ENCODE assay signal across 18 cellular contexts in the genomic region with DNA sequence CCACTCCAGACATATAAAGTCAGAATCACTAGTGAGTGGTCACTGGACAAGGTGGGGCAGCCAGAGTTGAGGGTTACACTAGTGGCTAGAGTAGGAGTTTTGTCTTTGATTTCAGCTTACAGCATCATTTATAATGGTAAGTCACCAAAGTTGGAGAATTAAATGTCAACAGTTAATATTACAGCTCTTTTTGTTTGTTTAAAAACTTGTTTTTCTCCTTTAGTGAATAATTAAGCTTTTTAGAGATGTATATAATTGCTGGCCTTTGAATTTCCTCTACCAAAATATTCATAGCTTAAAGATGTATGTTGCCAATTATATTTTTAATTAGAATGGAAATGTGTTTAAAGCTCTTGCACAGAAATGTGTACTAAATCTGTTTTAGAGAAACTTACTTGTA.
DNase-seq lines count a peak whose midpoint lies in the region; ATAC-seq and TF ChIP-seq lines count a peak whose summit lies in the region.
"Had no signal": no experiment of that assay in that cellular context is flagged by ENCODE, and none has a peak within 500 bp of the region (broad histone marks: within the 10 kb centered on the region; RNA-seq: fewer than 3 reads in every experiment).

No MANE protein-coding gene starts in this region.

- H3K27ac ChIP-seq in lower lobe of right lung (no peak overlapping the region), tibial nerve (no peak overlapping the region)
- H3K27ac ChIP-seq: GM23248, HL-60 had no signal

- TF ChIP-seq EP300 in tibial nerve (IDR thresholded peaks at IDR 0.05), result no peak

- H3K9me3 ChIP-seq in lower lobe of right lung (no peaks in the 10 kb centered on the region), tibial nerve (no peaks in the 10 kb centered on the region)
- H3K9me3 ChIP-seq: BE2C, HAP-1 had no signal

- H3K27me3 ChIP-seq in lower lobe of right lung (ENCODE audit: low read depth), result no peaks in the 10 kb centered on the region
- H3K27me3 ChIP-seq in tibial nerve, result no peaks in the 10 kb centered on the region

- H3K4me3 ChIP-seq in lower lobe of right lung (no peak overlapping the region), tibial nerve (no peak overlapping the region)
- H3K4me3 ChIP-seq: GM23248, HAP-1, K562 had no signal

- H3K36me3 ChIP-seq in lower lobe of right lung (no peaks in the 10 kb centered on the region), tibial nerve (no peaks in the 10 kb centered on the region)
- H3K36me3 ChIP-seq: BE2C, HAP-1 had no signal

- no peak for TF ChIP-seq POLR2A in tibial nerve (IDR thresholded peaks at IDR 0.05)

- intact Hi-C loops in left colon (cut with DNase I, micrococcal nuclease) (no loop called here), lower lobe of right lung (cut with DNase I) (no loop called here)

- DNase-seq in DMS53 (lab: John Stamatoyannopoulos, UW) (peak; percentile 81), LoVo (ENCODE audit: low spot score) (peak; percentile 16), left colon (no peak), iPS-NIHi11 (ENCODE audit: low spot score) (no peak), lower lobe of right lung (no peak), tibial nerve (ENCODE audit: low spot score in 2 of 2) (no peak)
- DNase-seq: ACHN; BE2C; C1 segment of cervical spinal cord; CD4-positive, CD25-positive, alpha-beta regulatory T cell; CD8-positive, alpha-beta memory T cell; COR-L47; GM23248; IMR-90 had no signal

- TF ChIP-seq CTCF in lower lobe of right lung (IDR thresholded peaks at IDR 0.05), result no peak
- no peak for TF ChIP-seq CTCF in tibial nerve (IDR thresholded peaks at IDR 0.05)

- ATAC-seq in left colon (peak; percentile 42), lower lobe of right lung (no peak), HG03159 (IDR thresholded peaks at IDR 0.05; ENCODE audit: unreplicated experiment) (no peak)
- ATAC-seq: K562 had no signal

- no peaks in the 10 kb centered on the region for H3K4me1 ChIP-seq in lower lobe of right lung
- no peaks in the 10 kb centered on the region for H3K4me1 ChIP-seq in tibial nerve
- H3K4me1 ChIP-seq: BE2C, HAP-1 had no signal

Comparison
In these comparisons a context has a peak if more than half of its experiments do, and no peak if none do; other contexts are left out.
1. DNase-seq: peak in DMS53 (single experiment) and LoVo (single experiment); none in left colon (0 of 2), iPS-NIHi11 (single experiment), lower lobe of right lung (single experiment) and tibial nerve (0 of 2).